21 cellular contexts compared by ENCODE assay signal in the genomic region with DNA sequence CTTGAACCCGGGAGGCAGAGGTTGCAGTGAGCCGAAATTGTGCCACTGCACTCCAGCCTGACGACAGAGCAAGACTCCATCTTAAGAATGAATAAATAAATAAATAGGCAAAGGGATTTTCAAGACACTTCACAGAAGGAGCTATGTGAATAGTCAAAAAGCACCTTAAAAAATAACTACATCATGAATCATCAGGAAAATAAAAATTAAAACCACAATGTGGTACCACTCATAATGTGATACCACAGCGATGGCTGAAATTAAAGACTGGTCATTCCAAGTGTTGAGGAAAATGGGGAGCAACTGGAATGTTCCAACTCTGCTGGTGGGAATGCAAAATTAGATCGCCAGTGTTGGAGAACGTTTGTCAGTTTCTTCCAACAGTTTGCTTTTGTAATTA.
DNase-seq lines count a peak whose midpoint lies in the region; ATAC-seq and TF ChIP-seq lines count a peak whose summit lies in the region.
"Had no signal": no experiment of that assay in that cellular context is flagged by ENCODE, and none has a peak within 500 bp of the region (broad histone marks: within the 10 kb centered on the region; RNA-seq: fewer than 3 reads in every experiment).

No MANE protein-coding gene starts in this region.

- peak overlapping the region; percentile 73 for H3K27ac Mint-ChIP-seq in HFFc6
- H3K27ac Mint-ChIP-seq: immature natural killer cell; nephron progenitor cell; stimulated activated naive CD8-positive, alpha-beta T cell treated with anti-CD3 and anti-CD28 coated beads, Interleukin-15, Interleukin-2, amounts not matched to agents 100 ng/mL and 50 ng/mL, for 24 hours; T-helper 1 cell treated with Interleukin-12 subunit alpha and Interleukin-12 subunit beta and Interleukin-4 antibody, amounts not matched to agents 30 μg/mL and 1 μg/mL, for 36 hours had no signal

- peak; percentile 48 for DNase-seq in AG08395 (ENCODE audit: low spot score)
- peak; percentile 76 for DNase-seq in HFFc6
- peak; percentile 48 to 93 for DNase-seq in SJSA1 (ENCODE audit: low read depth in 1 of 2, low spot score in 2 of 2)
- peak; percentile 42 for DNase-seq in fibroblast of pulmonary artery (ENCODE audit: low read depth)
- DNase-seq in stimulated activated CD4-positive, alpha-beta T cell treated with anti-CD3 and anti-CD28 coated beads, Interleukin-4, amount 100 ng/mL, for 4 hours: no peak
- DNase-seq in left cardiac atrium: no peak
- no peak for DNase-seq in brain microvascular endothelial cell
- DNase-seq: activated CD4-positive, alpha-beta T cell treated with anti-CD3 and anti-CD28 coated beads for 1 hour; activated effector memory CD4-positive, alpha-beta T cell treated with anti-CD3 and anti-CD28 coated beads, Interleukin-2, amount 50 U/mL, for 16 hours; colonic mucosa; immature natural killer cell; KBM-7; NCI-H1105; NCI-H82; nephron progenitor cell; RPMI8226; upper lobe of left lung had no signal

- H3K27ac ChIP-seq in SJSA1 (peak overlapping the region; percentile 87), brain microvascular endothelial cell (no peak overlapping the region)
- H3K27ac ChIP-seq: colonic mucosa, upper lobe of left lung had no signal

- H3K36me3 Mint-ChIP-seq in HFFc6 (ENCODE audit: low read depth): no peaks in the 10 kb centered on the region

- ATAC-seq in left cardiac atrium (no peak), GM18858 (IDR thresholded peaks at IDR 0.05; ENCODE audit: unreplicated experiment) (no peak)
- ATAC-seq: HCT116 had no signal

- peak; percentile 40; the same call in 1 of the 2 replicates for TF ChIP-seq CTCF in HFFc6 (IDR thresholded peaks at IDR 0.05)
- TF ChIP-seq CTCF in fibroblast of pulmonary artery (IDR thresholded peaks at IDR 0.05; ENCODE audit: low read length, missing control alignments): no peak
- no peak for TF ChIP-seq CTCF in brain microvascular endothelial cell (IDR thresholded peaks at IDR 0.05; ENCODE audit: low read depth, low read length, missing control alignments)

- H3K4me1 Mint-ChIP-seq in HFFc6 (ENCODE audit: low read depth): peaks cover 44% of the 10 kb centered on the region
- H3K4me1 Mint-ChIP-seq: immature natural killer cell had no signal

- peak overlapping the region; percentile 57 for H3K4me3 Mint-ChIP-seq in HFFc6
- H3K4me3 Mint-ChIP-seq: immature natural killer cell; nephron progenitor cell; stimulated activated naive CD8-positive, alpha-beta T cell treated with anti-CD3 and anti-CD28 coated beads, Interleukin-15, Interleukin-2, amounts not matched to agents 100 ng/mL and 50 ng/mL, for 24 hours; T-helper 1 cell treated with Interleukin-12 subunit alpha and Interleukin-12 subunit beta and Interleukin-4 antibody, amounts not matched to agents 30 μg/mL and 1 μg/mL, for 36 hours had no signal

- no peaks in the 10 kb centered on the region for H3K9me3 ChIP-seq in SJSA1 (replicated peaks)
- H3K9me3 ChIP-seq: colonic mucosa, upper lobe of left lung had no signal

- intact Hi-C loops in left cardiac atrium (cut with DNase I): no loop called here

- in situ Hi-C loops in brain microvascular endothelial cell (cut with HindIII; ENCODE audit: low pct_ligation_motif_present, low sequenced_read_pairs): no loop called here

- H3K27me3 Mint-ChIP-seq in HFFc6 (ENCODE audit: insufficient read depth): no peaks in the 10 kb centered on the region; the same call in 1 of the 2 replicates
- H3K27me3 Mint-ChIP-seq: stimulated activated naive CD8-positive, alpha-beta T cell treated with anti-CD3 and anti-CD28 coated beads, Interleukin-15, Interleukin-2, amounts not matched to agents 100 ng/mL and 50 ng/mL, for 24 hours had no signal

- H3K36me3 ChIP-seq in SJSA1 (no peaks in the 10 kb centered on the region), brain microvascular endothelial cell (replicated peaks) (no peaks in the 10 kb centered on the region)
- H3K36me3 ChIP-seq: colonic mucosa, upper lobe of left lung had no signal

- no peak overlapping the region for H3K4me3 ChIP-seq in SJSA1
- H3K4me3 ChIP-seq in fibroblast of pulmonary artery (replicated peaks; ENCODE audit: low read depth, low read length): no peak overlapping the region
- no peak overlapping the region for H3K4me3 ChIP-seq in brain microvascular endothelial cell (ENCODE audit: low read depth, low read length)
- H3K4me3 ChIP-seq: colonic mucosa, upper lobe of left lung had no signal

- H3K9me3 Mint-ChIP-seq in HFFc6: no peaks in the 10 kb centered on the region
- H3K9me3 Mint-ChIP-seq: stimulated activated naive CD8-positive, alpha-beta T cell treated with anti-CD3 and anti-CD28 coated beads, Interleukin-15, Interleukin-2, amounts not matched to agents 100 ng/mL and 50 ng/mL, for 24 hours had no signal

- H3K4me1 ChIP-seq in SJSA1 (replicated peaks): peaks cover 25% of the 10 kb centered on the region
- H3K4me1 ChIP-seq: colonic mucosa, upper lobe of left lung had no signal

- H3K27me3 ChIP-seq in SJSA1 (replicated peaks) (no peaks in the 10 kb centered on the region), brain microvascular endothelial cell (replicated peaks) (no peaks in the 10 kb centered on the region)
- H3K27me3 ChIP-seq: colonic mucosa, upper lobe of left lung had no signal

Comparison
In these comparisons a context has a peak if more than half of its experiments do, and no peak if none do; other contexts are left out.
1. DNase-seq: peak in AG08395 (single experiment), HFFc6 (single experiment), SJSA1 (2 of 2) and fibroblast of pulmonary artery (single experiment); none in stimulated activated CD4-positive, alpha-beta T cell treated with anti-CD3 and anti-CD28 coated beads, Interleukin-4, amount 100 ng/mL, for 4 hours (0 of 2), left cardiac atrium (single experiment) and brain microvascular endothelial cell (single experiment).